ENCODE assay signal across 1 cellular context in genomic region chr4:54660145-54660535, GRCh38.
TF ChIP-seq lines count a peak whose summit lies in the region.

No MANE protein-coding gene starts in this region.

TF ChIP-seq in H1, 55 proteins besides CTCF, POLR2A, EP300 and RAD21:
- no peak for TF ChIP-seq KDM1A (IDR thresholded peaks at IDR 0.05; ENCODE audit: borderline replicate concordance, low read length)
- no peak for TF ChIP-seq KDM5A (IDR thresholded peaks at IDR 0.05; ENCODE audit: low read length)
- TF ChIP-seq E2F6 (IDR thresholded peaks at IDR 0.05), result no peak
- TF ChIP-seq ZNF274 (IDR thresholded peaks at IDR 0.05; ENCODE audit: borderline replicate concordance, extremely low read depth, low read length), result no peak
- TF ChIP-seq MAX (IDR thresholded peaks at IDR 0.05), result no peak
- TF ChIP-seq NANOG (IDR thresholded peaks at IDR 0.05; ENCODE audit: insufficient read depth, low read depth, low read length, poor library complexity, severe bottlenecking), result no peak
- TF ChIP-seq POLR2AphosphoS5 (IDR thresholded peaks at IDR 0.05; ENCODE audit: low read depth, low read length), result no peak
- no peak for TF ChIP-seq SIRT6 (IDR thresholded peaks at IDR 0.05; ENCODE audit: low read length)
- TF ChIP-seq EGR1 (IDR thresholded peaks at IDR 0.05; ENCODE audit: borderline replicate concordance, low read depth, low read length), result no peak
- TF ChIP-seq CBX8 (IDR thresholded peaks at IDR 0.05; ENCODE audit: borderline replicate concordance, low read depth, low read length), result no peak
- no peak for TF ChIP-seq ASH2L (IDR thresholded peaks at IDR 0.05; ENCODE audit: low read length)
- TF ChIP-seq TCF12 (IDR thresholded peaks at IDR 0.05; ENCODE audit: low read depth, low read length), result no peak
- no peak for TF ChIP-seq BACH1 (IDR thresholded peaks at IDR 0.05; ENCODE audit: low read length)
